ENCODE assay signal across 15 cellular contexts in genomic region chr3:139586420-139587017, GRCh38.
DNase-seq lines count a peak whose midpoint lies in the region; ATAC-seq and TF ChIP-seq lines count a peak whose summit lies in the region.
"Had no signal": no experiment of that assay in that cellular context is flagged by ENCODE, and none has a peak within 500 bp of the region (broad histone marks: within the 10 kb centered on the region; RNA-seq: fewer than 3 reads in every experiment).

No MANE protein-coding gene starts in this region.

- no peak for DNase-seq in middle frontal gyrus (ENCODE audit: extremely low spot score, low spot score)
- DNase-seq in retina: no peak
- DNase-seq in T-helper 2 cell: no peak
- DNase-seq: activated CD4-positive, alpha-beta T cell treated with anti-CD3 and anti-CD28 coated beads, Interleukin-2, amount 50 U/mL, for 1 hour; activated gamma-delta T cell; H7; lower lobe of right lung; NCI-H2029; stimulated activated CD8-positive, alpha-beta memory T cell treated with anti-CD3 and anti-CD28 coated beads, Interleukin-4, amount 100 ng/mL, for 48 hours; uterus had no signal

- peak; percentile 85 for ATAC-seq in GM18511 (IDR thresholded peaks at IDR 0.05; ENCODE audit: unreplicated experiment)
- ATAC-seq in GM19455 (IDR thresholded peaks at IDR 0.05; ENCODE audit: unreplicated experiment): peak; percentile 88
- ATAC-seq in HG02763 (IDR thresholded peaks at IDR 0.05; ENCODE audit: unreplicated experiment): peak; percentile 77
- peak; percentile 91 for ATAC-seq in HG03460 (IDR thresholded peaks at IDR 0.05; ENCODE audit: unreplicated experiment)
- ATAC-seq in SK-N-SH treated with all-trans-retinoic acid at 6 μM for 48 hours: no peak
- ATAC-seq: lower lobe of right lung had no signal

TF ChIP-seq in SK-N-SH treated with all-trans-retinoic acid at 6 μM for 48 hours, 23 proteins besides CTCF, POLR2A, EP300 and RAD21:
- TF ChIP-seq RARB (CRISPR knock-in tag; IDR thresholded peaks at IDR 0.05): no peak
- no peak for TF ChIP-seq ZNF8 (CRISPR knock-in tag; IDR thresholded peaks at IDR 0.05)
- TF ChIP-seq TSHZ2 (CRISPR knock-in tag; IDR thresholded peaks at IDR 0.05): no peak
- TF ChIP-seq ZFP30 (CRISPR knock-in tag; IDR thresholded peaks at IDR 0.05): no peak
- TF ChIP-seq CREB5 (CRISPR knock-in tag; IDR thresholded peaks at IDR 0.05; ENCODE audit: low read depth): no peak
- no peak for TF ChIP-seq TOX (CRISPR knock-in tag; IDR thresholded peaks at IDR 0.05; ENCODE audit: borderline replicate concordance)
- TF ChIP-seq ISL1 (CRISPR knock-in tag; IDR thresholded peaks at IDR 0.05): no peak
- no peak for TF ChIP-seq PPARA (CRISPR knock-in tag; IDR thresholded peaks at IDR 0.05; ENCODE audit: borderline replicate concordance)
- TF ChIP-seq ZFP3 (CRISPR knock-in tag; IDR thresholded peaks at IDR 0.05): no peak
- no peak for TF ChIP-seq ZC3H10 (CRISPR knock-in tag; IDR thresholded peaks at IDR 0.05)
- no peak for TF ChIP-seq TCF4 (CRISPR knock-in tag; IDR thresholded peaks at IDR 0.05; ENCODE audit: borderline replicate concordance)
- TF ChIP-seq CSDC2 (CRISPR knock-in tag; IDR thresholded peaks at IDR 0.05): no peak
- TF ChIP-seq ZNF70 (CRISPR knock-in tag; IDR thresholded peaks at IDR 0.05): no peak
- TF ChIP-seq PATZ1 (CRISPR knock-in tag; IDR thresholded peaks at IDR 0.05; ENCODE audit: borderline replicate concordance): no peak
